Comparison of ENCODE assay signal across 15 cellular contexts in the genomic region with DNA sequence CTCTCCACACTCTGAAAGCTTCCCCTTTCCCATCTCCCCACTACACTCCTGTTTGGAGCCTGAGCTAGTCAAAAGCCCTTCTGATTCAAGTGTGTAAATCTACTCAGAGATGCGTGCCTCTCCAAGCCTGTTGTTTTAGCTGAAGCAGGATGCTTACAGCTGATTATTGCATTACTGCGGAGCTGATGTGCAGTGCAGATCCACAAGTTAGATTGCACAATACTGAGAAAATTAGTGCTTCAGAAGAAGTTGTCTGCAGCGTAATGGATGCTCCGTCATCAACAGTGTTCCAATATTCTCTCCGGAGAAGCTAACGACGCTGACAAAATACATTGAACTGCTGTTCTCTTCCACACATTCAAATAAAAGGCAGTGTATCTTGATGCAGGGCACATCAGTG.
DNase-seq lines count a peak whose midpoint lies in the region; ATAC-seq and TF ChIP-seq lines count a peak whose summit lies in the region.
"Had no signal": no experiment of that assay in that cellular context is flagged by ENCODE, and none has a peak within 500 bp of the region (broad histone marks: within the 10 kb centered on the region; RNA-seq: fewer than 3 reads in every experiment).

No MANE protein-coding gene starts in this region.

- DNase-seq in DMS79 (lab: John Stamatoyannopoulos, UW): peak; percentile 77
- peak; percentile 53 for DNase-seq in NCI-H128 (lab: John Stamatoyannopoulos, UW; ENCODE audit: unreplicated experiment)
- peak; percentile 35 for DNase-seq in NCI-H345 (lab: John Stamatoyannopoulos, UW)
- DNase-seq in foreskin fibroblast: peak; percentile 56 to 73
- no peak for DNase-seq in NCI-H82 (lab: John Stamatoyannopoulos, UW)
- DNase-seq: COR-L47, DMS153, HCEC 1CT, NCI-H146, NCI-H69 had no signal

- ATAC-seq in HG02678 (IDR thresholded peaks at IDR 0.05; ENCODE audit: unreplicated experiment) (no peak), GM21723 (IDR thresholded peaks at IDR 0.05; ENCODE audit: unreplicated experiment) (no peak)
- ATAC-seq: A549, Panc1, Right ventricle myocardium inferior had no signal

- no peak for TF ChIP-seq CTCF in foreskin fibroblast (IDR thresholded peaks at IDR 0.05; ENCODE audit: low read depth, low read length)

- no peak overlapping the region for H3K4me3 ChIP-seq in foreskin fibroblast (ENCODE audit: low read depth in 1 of 2, low read length in 2 of 2)
- H3K4me3 ChIP-seq: A549 had no signal
